Comparison of ENCODE assay signal across 26 cellular contexts in genomic region chr15:101533371-101534140, GRCh38. TPM values are rescaled to one million over a fixed set of nuclear protein-coding genes. Genes with fewer than 3 reads are reported as not detected.
DNase-seq lines count a peak whose midpoint lies in the region; ATAC-seq and TF ChIP-seq lines count a peak whose summit lies in the region.
"Had no signal": no experiment of that assay in that cellular context is flagged by ENCODE, and none has a peak within 500 bp of the region (broad histone marks: within the 10 kb centered on the region; RNA-seq: fewer than 3 reads in every experiment).

No MANE protein-coding gene starts in this region.

- no peak for TF ChIP-seq POLR2A in sigmoid colon (IDR thresholded peaks at IDR 0.05)

- intact Hi-C loops in colonic mucosa (cut with DNase I) = no loop called here
- intact Hi-C loops in sigmoid colon (cut with DNase I) = no loop called here

- no peaks in the 10 kb centered on the region for H3K23me2 ChIP-seq in H9 (ENCODE audit: insufficient read length, low read depth, low read length, poor library complexity, severe bottlenecking)

- no peak overlapping the region for H3K4me3 Mint-ChIP-seq in H9
- H3K4me3 Mint-ChIP-seq in progenitor cell of endocrine pancreas (ENCODE audit: low read depth) = no peak overlapping the region
- H3K4me3 Mint-ChIP-seq: CD14-positive monocyte; CD8-positive, alpha-beta memory T cell had no signal

- no peak overlapping the region; a peak in 1 of 7 replicates for H3K27ac Mint-ChIP-seq in H9
- H3K27ac Mint-ChIP-seq in progenitor cell of endocrine pancreas = no peak overlapping the region

- no peak overlapping the region for H3K14ac ChIP-seq in H9 (ENCODE audit: insufficient read depth, low read length)

- H3K4me2 ChIP-seq in H9 (ENCODE audit: insufficient read depth, insufficient read length, low read length) = no peak overlapping the region

- H3K4me1 ChIP-seq in H9 (ENCODE audit: insufficient read depth, low read length) = no peaks in the 10 kb centered on the region
- H3K4me1 ChIP-seq in colonic mucosa = peaks cover 12% of the 10 kb centered on the region
- H3K4me1 ChIP-seq in lung (ENCODE audit: control insufficient read depth in 2 of 2, insufficient read depth in 2 of 2, low read length in 2 of 2) = peaks cover 0 to 8% of the 10 kb centered on the region in 2 donors
- peaks cover 0 to 8% (median 6%) of the 10 kb centered on the region in 4 donors for H3K4me1 ChIP-seq in sigmoid colon

- no peak overlapping the region for H2AK5ac ChIP-seq in H9 (ENCODE audit: insufficient read length, low read length)

- no peak overlapping the region for H2BK12ac ChIP-seq in H9 (ENCODE audit: insufficient read length, low read depth, low read length)

- no peaks in the 10 kb centered on the region for H3K79me1 ChIP-seq in H9 (ENCODE audit: insufficient read depth, low read depth, low read length, poor library complexity, severe bottlenecking)

- H3K9me3 ChIP-seq in H9 (ENCODE audit: control insufficient read depth, low read depth, low read length) = no peaks in the 10 kb centered on the region
- no peaks in the 10 kb centered on the region for H3K9me3 ChIP-seq in colonic mucosa
- H3K9me3 ChIP-seq in lung (ENCODE audit: control insufficient read depth in 2 of 2, insufficient read depth in 1 of 2, low read length in 1 of 2) = no peaks in the 10 kb centered on the region
- no peaks in the 10 kb centered on the region for H3K9me3 ChIP-seq in sigmoid colon

- no peak overlapping the region for H3K27ac ChIP-seq in H9 (ENCODE audit: insufficient read length, low read depth, low read length)
- no peak overlapping the region for H3K27ac ChIP-seq in colonic mucosa
- H3K27ac ChIP-seq in lung (ENCODE audit: low read depth in 1 of 2, low read length in 1 of 2) = no peak overlapping the region
- H3K27ac ChIP-seq in sigmoid colon = no peak overlapping the region
- H3K27ac ChIP-seq: HL-60, RWPE1 had no signal

- H3K4me3 ChIP-seq in colonic mucosa (no peak overlapping the region), lung (no peak overlapping the region), sigmoid colon (no peak overlapping the region)
- H3K4me3 ChIP-seq: K562 had no signal

- H3K23ac ChIP-seq in H9 (ENCODE audit: insufficient read length, low read depth, low read length) = no peak overlapping the region

- H3K36me3 Mint-ChIP-seq in H9 (ENCODE audit: insufficient read depth in 1 of 3, low read depth in 3 of 3) = no peaks in the 10 kb centered on the region; a peak in 1 of 7 replicates
- no peaks in the 10 kb centered on the region for H3K36me3 Mint-ChIP-seq in progenitor cell of endocrine pancreas (ENCODE audit: insufficient read depth)
- H3K36me3 Mint-ChIP-seq: CD14-positive monocyte; CD8-positive, alpha-beta memory T cell had no signal

- H3K4ac ChIP-seq in H9 (ENCODE audit: low read depth, low read length) = no peak overlapping the region

- H3K9me3 Mint-ChIP-seq in H9 (no peaks in the 10 kb centered on the region), progenitor cell of endocrine pancreas (ENCODE audit: low read depth) (no peaks in the 10 kb centered on the region)
- H3K9me3 Mint-ChIP-seq: CD8-positive, alpha-beta memory T cell had no signal

- no peak for TF ChIP-seq EP300 in sigmoid colon (IDR thresholded peaks at IDR 0.05)

- no peak overlapping the region for H2AFZ ChIP-seq in H9 (ENCODE audit: low read length)

- H4K91ac ChIP-seq in H9 (ENCODE audit: insufficient read length, low read depth, low read length) = no peak overlapping the region

- no peaks in the 10 kb centered on the region for H3K27me3 ChIP-seq in H9 (ENCODE audit: insufficient read depth, low read length)
- H3K27me3 ChIP-seq in colonic mucosa = no peaks in the 10 kb centered on the region
- no peaks in the 10 kb centered on the region for H3K27me3 ChIP-seq in lung (ENCODE audit: control insufficient read depth, insufficient read depth)
- no peaks in the 10 kb centered on the region for H3K27me3 ChIP-seq in sigmoid colon

- TF ChIP-seq CTCF in H9 (conservative IDR thresholded peaks at IDR 0.05) (no peak), colonic mucosa (IDR thresholded peaks at IDR 0.05) (no peak), lung (IDR thresholded peaks at IDR 0.05; ENCODE audit: control extremely low read depth, extremely low read depth) (no peak), sigmoid colon (IDR thresholded peaks at IDR 0.05) (no peak), progenitor cell of endocrine pancreas (IDR thresholded peaks at IDR 0.05; ENCODE audit: unreplicated experiment) (no peak)

- H3K36me3 ChIP-seq in colonic mucosa = no peaks in the 10 kb centered on the region
- no peaks in the 10 kb centered on the region for H3K36me3 ChIP-seq in lung (ENCODE audit: control insufficient read depth in 2 of 2, insufficient read depth in 2 of 2, low read length in 2 of 2)
- no peaks in the 10 kb centered on the region for H3K36me3 ChIP-seq in sigmoid colon

- no peak overlapping the region for H3K18ac ChIP-seq in H9 (ENCODE audit: insufficient read length, low read depth, low read length)

- H3K4me1 Mint-ChIP-seq in H9 = 0 out of 4 replicates have a peak, but pooled peaks cover 0 to 4% of the 10 kb centered on the region in 2 experiments
- peaks cover 17% of the 10 kb centered on the region for H3K4me1 Mint-ChIP-seq in progenitor cell of endocrine pancreas (ENCODE audit: low read depth)
- H3K4me1 Mint-ChIP-seq: CD8-positive, alpha-beta memory T cell had no signal

- no peaks in the 10 kb centered on the region for H3K79me2 ChIP-seq in H9 (ENCODE audit: insufficient read depth, low read length)

- WGBS in H9 (ENCODE audit: extremely low coverage, insufficient read length, low lambda C conversion rate) = no CpG with 5 or more reads among the region's 13 CpGs
- WGBS in lung, 2 donors = 88 to 92% methylated on average over 13 of the region's 13 CpGs
- 90% methylated on average over 13 of the region's 13 CpGs for WGBS in sigmoid colon, 2 donors

- no peak overlapping the region for H3K56ac ChIP-seq in H9 (ENCODE audit: insufficient read length, low read depth, low read length)

- H2BK120ac ChIP-seq in H9 (ENCODE audit: low read depth, low read length, poor library complexity, severe bottlenecking) = no peak overlapping the region

- H4K8ac ChIP-seq in H9 (replicated peaks; ENCODE audit: insufficient read length, low read depth, low read length) = no peak overlapping the region

- ATAC-seq in lung (ENCODE audit: insufficient read depth, low FRiP score) (no peak), HG03571 (IDR thresholded peaks at IDR 0.05; ENCODE audit: unreplicated experiment) (no peak)
- ATAC-seq: K562, Panc1 had no signal

- H2BK15ac ChIP-seq in H9 (ENCODE audit: low read depth, low read length) = no peak overlapping the region

- DNase-seq in H9 = peak; percentile 18
- DNase-seq in colonic mucosa = peak; percentile 14
- DNase-seq in lung (ENCODE audit: low spot score) = peak; percentile 20
- DNase-seq in sigmoid colon = peak; percentile 53
- no peak for DNase-seq in NCI-H345 treated with DMSO at 0.1 percent for 48 hours (lab: John Stamatoyannopoulos, UW; ENCODE audit: unreplicated experiment)
- DNase-seq in progenitor cell of endocrine pancreas (ENCODE audit: low spot score, unreplicated experiment) = no peak
- DNase-seq: CD8-positive, alpha-beta memory T cell; DMS 273 treated with DMSO at 0.1 percent for 48 hours; DMS79 treated with DMSO at 0.1 percent for 48 hours; Kasumi-1; NCI-H1092 treated with DMSO at 0.1 percent for 48 hours; NCI-H1436; NCI-H187 treated with DMSO at 0.1 percent for 48 hours; NCI-H2171 treated with DMSO at 0.1 percent for 48 hours; NCI-H345; NCI-H524; NCI-H82; SHP77 treated with DMSO at 0.1 percent for 48 hours had no signal

- no peak overlapping the region for H4K5ac ChIP-seq in H9 (ENCODE audit: insufficient read length, low read depth, low read length)

- no peak overlapping the region for H2BK5ac ChIP-seq in H9 (ENCODE audit: insufficient read length, low read length)

- H3K9ac ChIP-seq in H9 (ENCODE audit: extremely low read depth, insufficient read length, low read length) (no peak overlapping the region), colonic mucosa (ENCODE audit: low read depth in 2 of 2, low read length in 2 of 2) (no peak overlapping the region)

- H3K27me3 Mint-ChIP-seq in H9 (ENCODE audit: low read depth) (peaks cover 4% of the 10 kb centered on the region), progenitor cell of endocrine pancreas (peaks cover 18% of the 10 kb centered on the region)

- H3T11ph ChIP-seq in H9 (ENCODE audit: low read length) = no peak overlapping the region

- no peak overlapping the region for H2BK20ac ChIP-seq in H9 (ENCODE audit: low read depth, low read length, poor library complexity, severe bottlenecking)

- no peaks in the 10 kb centered on the region for H4K20me1 ChIP-seq in H9 (ENCODE audit: control insufficient read depth, insufficient read depth, insufficient read length)

RNA-seq across cellular contexts. Expression of gene PCSK6, which starts 44.0 kb away (rescaled TPM):
- total RNA-seq in H9 (2021) (3.4 and 4.0 TPM in 2 replicates), colonic mucosa (10 to 100 TPM; 29.9 to 39.5 TPM), lung (10 to 100 TPM; 11.7 to 41.0 TPM), sigmoid colon (1 to 10 TPM; 2.9 to 8.9 (median 5.2) TPM), progenitor cell of endocrine pancreas (1.8 and 3.6 TPM in 2 replicates)
- polyA plus RNA-seq in lung (1 to 10 TPM; 4.6 to 5.2 TPM), sigmoid colon (10 to 100 TPM in 1 of 3 donors, 1 to 10 TPM in 2; 4.2 to 10.3 (median 7.2) TPM)
- total RNA-seq: H4, M059J had no signal

Comparison
In these comparisons a context has a peak if more than half of its experiments do, and no peak if none do; other contexts are left out.
1. DNase-seq: peak in H9 (single experiment), colonic mucosa (single experiment), lung (single experiment) and sigmoid colon (single experiment); none in NCI-H345 treated with DMSO at 0.1 percent for 48 hours (single experiment) and progenitor cell of endocrine pancreas (single experiment).